ENCODE assay signal across 1 cellular context in the genomic region with DNA sequence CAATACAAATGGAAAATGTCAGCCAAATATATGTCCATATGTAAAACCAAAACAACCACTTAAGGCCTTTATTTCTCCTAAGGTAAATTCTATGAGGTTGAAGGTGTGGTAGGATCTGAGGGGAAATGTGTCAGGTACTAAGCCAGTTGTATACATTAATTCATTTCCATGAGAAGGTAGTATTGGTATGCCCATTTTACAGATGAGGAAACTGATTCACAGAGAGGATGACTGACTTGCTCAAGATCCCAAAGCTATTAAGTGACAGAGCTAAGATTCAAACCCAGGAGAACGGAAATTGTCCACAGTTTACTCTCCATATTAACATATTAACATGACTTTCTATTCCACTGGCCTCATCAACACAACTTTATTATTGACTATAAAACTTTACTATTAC.
TF ChIP-seq lines count a peak whose summit lies in the region.

No MANE protein-coding gene starts in this region.

TF ChIP-seq in GM23338, 12 proteins besides CTCF, POLR2A, EP300 and RAD21:
- TF ChIP-seq, protein P1, sequence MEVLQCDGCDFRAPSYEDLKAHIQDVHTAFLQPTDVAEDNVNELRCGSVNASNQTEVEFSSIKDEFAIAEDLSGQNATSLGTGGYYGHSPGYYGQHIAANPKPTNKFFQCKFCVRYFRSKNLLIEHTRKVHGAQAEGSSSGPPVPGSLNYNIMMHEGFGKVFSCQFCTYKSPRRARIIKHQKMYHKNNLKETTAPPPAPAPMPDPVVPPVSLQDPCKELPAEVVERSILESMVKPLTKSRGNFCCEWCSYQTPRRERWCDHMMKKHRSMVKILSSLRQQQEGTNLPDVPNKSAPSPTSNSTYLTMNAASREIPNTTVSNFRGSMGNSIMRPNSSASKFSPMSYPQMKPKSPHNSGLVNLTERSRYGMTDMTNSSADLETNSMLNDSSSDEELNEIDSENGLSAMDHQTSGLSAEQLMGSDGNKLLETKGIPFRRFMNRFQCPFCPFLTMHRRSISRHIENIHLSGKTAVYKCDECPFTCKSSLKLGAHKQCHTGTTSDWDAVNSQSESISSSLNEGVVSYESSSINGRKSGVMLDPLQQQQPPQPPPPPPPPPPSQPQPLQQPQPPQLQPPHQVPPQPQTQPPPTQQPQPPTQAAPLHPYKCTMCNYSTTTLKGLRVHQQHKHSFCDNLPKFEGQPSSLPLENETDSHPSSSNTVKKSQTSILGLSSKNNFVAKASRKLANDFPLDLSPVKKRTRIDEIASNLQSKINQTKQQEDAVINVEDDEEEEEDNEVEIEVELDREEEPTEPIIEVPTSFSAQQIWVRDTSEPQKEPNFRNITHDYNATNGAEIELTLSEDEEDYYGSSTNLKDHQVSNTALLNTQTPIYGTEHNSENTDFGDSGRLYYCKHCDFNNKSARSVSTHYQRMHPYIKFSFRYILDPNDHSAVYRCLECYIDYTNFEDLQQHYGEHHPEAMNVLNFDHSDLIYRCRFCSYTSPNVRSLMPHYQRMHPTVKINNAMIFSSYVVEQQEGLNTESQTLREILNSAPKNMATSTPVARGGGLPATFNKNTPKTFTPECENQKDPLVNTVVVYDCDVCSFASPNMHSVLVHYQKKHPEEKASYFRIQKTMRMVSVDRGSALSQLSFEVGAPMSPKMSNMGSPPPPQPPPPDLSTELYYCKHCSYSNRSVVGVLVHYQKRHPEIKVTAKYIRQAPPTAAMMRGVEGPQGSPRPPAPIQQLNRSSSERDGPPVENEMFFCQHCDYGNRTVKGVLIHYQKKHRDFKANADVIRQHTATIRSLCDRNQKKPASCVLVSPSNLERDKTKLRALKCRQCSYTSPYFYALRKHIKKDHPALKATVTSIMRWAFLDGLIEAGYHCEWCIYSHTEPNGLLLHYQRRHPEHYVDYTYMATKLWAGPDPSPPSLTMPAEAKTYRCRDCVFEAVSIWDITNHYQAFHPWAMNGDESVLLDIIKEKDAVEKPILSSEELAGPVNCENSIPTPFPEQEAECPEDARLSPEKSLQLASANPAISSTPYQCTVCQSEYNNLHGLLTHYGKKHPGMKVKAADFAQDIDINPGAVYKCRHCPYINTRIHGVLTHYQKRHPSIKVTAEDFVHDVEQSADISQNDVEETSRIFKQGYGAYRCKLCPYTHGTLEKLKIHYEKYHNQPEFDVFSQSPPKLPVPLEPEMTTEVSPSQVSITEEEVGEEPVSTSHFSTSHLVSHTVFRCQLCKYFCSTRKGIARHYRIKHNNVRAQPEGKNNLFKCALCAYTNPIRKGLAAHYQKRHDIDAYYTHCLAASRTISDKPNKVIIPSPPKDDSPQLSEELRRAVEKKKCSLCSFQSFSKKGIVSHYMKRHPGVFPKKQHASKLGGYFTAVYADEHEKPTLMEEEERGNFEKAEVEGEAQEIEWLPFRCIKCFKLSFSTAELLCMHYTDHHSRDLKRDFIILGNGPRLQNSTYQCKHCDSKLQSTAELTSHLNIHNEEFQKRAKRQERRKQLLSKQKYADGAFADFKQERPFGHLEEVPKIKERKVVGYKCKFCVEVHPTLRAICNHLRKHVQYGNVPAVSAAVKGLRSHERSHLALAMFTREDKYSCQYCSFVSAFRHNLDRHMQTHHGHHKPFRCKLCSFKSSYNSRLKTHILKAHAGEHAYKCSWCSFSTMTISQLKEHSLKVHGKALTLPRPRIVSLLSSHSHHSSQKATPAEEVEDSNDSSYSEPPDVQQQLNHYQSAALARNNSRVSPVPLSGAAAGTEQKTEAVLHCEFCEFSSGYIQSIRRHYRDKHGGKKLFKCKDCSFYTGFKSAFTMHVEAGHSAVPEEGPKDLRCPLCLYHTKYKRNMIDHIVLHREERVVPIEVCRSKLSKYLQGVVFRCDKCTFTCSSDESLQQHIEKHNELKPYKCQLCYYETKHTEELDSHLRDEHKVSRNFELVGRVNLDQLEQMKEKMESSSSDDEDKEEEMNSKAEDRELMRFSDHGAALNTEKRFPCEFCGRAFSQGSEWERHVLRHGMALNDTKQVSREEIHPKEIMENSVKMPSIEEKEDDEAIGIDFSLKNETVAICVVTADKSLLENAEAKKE (CRISPR knock-in tag; IDR thresholded peaks at IDR 0.05) = no peak
- TF ChIP-seq STAT1 (IDR thresholded peaks at IDR 0.05; ENCODE audit: unreplicated experiment) (no peak), REST (IDR thresholded peaks at IDR 0.05; ENCODE audit: unreplicated experiment) (no peak), ETS1 (IDR thresholded peaks at IDR 0.05) (no peak), ZNF331 (CRISPR knock-in tag; IDR thresholded peaks at IDR 0.05; ENCODE audit: low read depth) (no peak), EZH2 (IDR thresholded peaks at IDR 0.05; ENCODE audit: low read depth, unreplicated experiment) (no peak)
